In genomic region chr10:73785721-73786511, GRCh38 we compare ENCODE assay signal across 1 cellular context.
TF ChIP-seq lines count a peak whose summit lies in the region.

No MANE protein-coding gene starts in this region.

TF ChIP-seq in SK-N-SH, 30 proteins besides CTCF, POLR2A, EP300 and RAD21 (continued from another document):
- TF ChIP-seq SIN3A (IDR thresholded peaks at IDR 0.05; ENCODE audit: borderline replicate concordance, low read depth, low read length) (peak; percentile 77; the same call in 1 of the 2 replicates), CHD2 (IDR thresholded peaks at IDR 0.05; ENCODE audit: low read length, partially characterized antibody) (no peak), PBX3 (IDR thresholded peaks at IDR 0.05) (no peak), USF1 (IDR thresholded peaks at IDR 0.05; ENCODE audit: borderline replicate concordance, low read depth) (no peak)
